ENCODE assay signal across 31 cellular contexts in genomic region chr9:17009071-17009470, GRCh38.
"Had no signal": no experiment of that assay in that cellular context is flagged by ENCODE, and none has a peak within 500 bp of the region (broad histone marks: within the 10 kb centered on the region; RNA-seq: fewer than 3 reads in every experiment).

No MANE protein-coding gene starts in this region.

- H3K27ac ChIP-seq: adrenal gland, body of pancreas, brain microvascular endothelial cell, breast epithelium, VCaP had no signal

- H3K4me3 ChIP-seq: adrenal gland, body of pancreas, breast epithelium had no signal

- DNase-seq: activated B cell treated with CpG ODN at 0.5 μM for 24 hours; activated CD4-positive, alpha-beta memory T cell treated with anti-CD3 and anti-CD28 coated beads for 36 hours; activated CD4-positive, alpha-beta T cell treated with anti-CD3 and anti-CD28 coated beads for 4 hours; activated CD4-positive, alpha-beta T cell treated with anti-CD3 and anti-CD28 coated beads, Interleukin-2, amount 10 ng/mL, durations not matched to agents 24 days and 14 days; activated CD4-positive, alpha-beta T cell treated with anti-CD3 and anti-CD28 coated beads, Interleukin-2, amount 50 U/mL, for 1 hour; activated CD4-positive, alpha-beta T cell treated with anti-CD3 and anti-CD28 coated beads, Interleukin-2, amount 50 U/mL, for 4 hours; activated CD4-positive, CD25-positive, alpha-beta regulatory T cell treated with anti-CD3 and anti-CD28 coated beads, Interleukin-2, amount 50 U/mL, for 72 hours; activated CD8-positive, alpha-beta memory T cell treated with anti-CD3 and anti-CD28 coated beads, Interleukin-2, amount 50 U/mL, for 4 hours; activated CD8-positive, alpha-beta T cell treated with anti-CD3 and anti-CD28 coated beads for 36 hours; activated effector memory CD4-positive, alpha-beta T cell treated with anti-CD3 and anti-CD28 coated beads, Interleukin-2, amount 50 U/mL, for 16 hours; activated gamma-delta T cell treated with Interleukin-2 at 50 U/mL for 16 hours; activated naive CD4-positive, alpha-beta T cell; activated naive CD4-positive, alpha-beta T cell treated with anti-CD3 and anti-CD28 coated beads for 36 hours; activated naive CD4-positive, alpha-beta T cell treated with anti-CD3 and anti-CD28 coated beads, Interleukin-2, amount 50 U/mL, for 16 hours; activated naive CD8-positive, alpha-beta T cell treated with anti-CD3 and anti-CD28 coated beads for 36 hours; activated T-cell treated with anti-CD3 and anti-CD28 coated beads for 4 hours; activated T-cell treated with anti-CD3 and anti-CD28 coated beads, Interleukin-2, amount 50 U/mL, for 1 hour; activated T-cell treated with anti-CD3 and anti-CD28 coated beads, Interleukin-2, amount 50 U/mL, for 4 hours; activated T-cell treated with anti-CD3 and anti-CD28 coated beads, Interleukin-2, amount 50 U/mL, for 72 hours; adrenal gland; amniotic stem cell; aorta; body of pancreas; brain microvascular endothelial cell; central memory CD4-positive, alpha-beta T cell; T-helper 2 cell; T-helper 9 cell had no signal

- H3K9me3 ChIP-seq: adrenal gland, body of pancreas, breast epithelium had no signal

- H3K36me3 ChIP-seq: adrenal gland, brain microvascular endothelial cell, breast epithelium had no signal

- ATAC-seq: activated CD8-positive, alpha-beta T cell treated with anti-CD3 and anti-CD28 coated beads for 36 hours; activated naive CD4-positive, alpha-beta T cell treated with anti-CD3 and anti-CD28 coated beads, Interleukin-2, amount 50 U/mL, for 72 hours; activated T-cell treated with anti-CD3 and anti-CD28 coated beads, Interleukin-2, amount 50 U/mL, for 4 hours; activated T-cell treated with anti-CD3 and anti-CD28 coated beads, Interleukin-2, amount 50 U/mL, for 72 hours; activated T-helper 17 cell treated with anti-CD3 and anti-CD28 coated beads, Interleukin-2, amount 50 U/mL, for 72 hours; body of pancreas had no signal
